In genomic region chr3:44318929-44319328, GRCh38 we compare ENCODE assay signal across 19 cellular contexts. TPM values are rescaled to one million over a fixed set of nuclear protein-coding genes. Genes with fewer than 3 reads are reported as not detected.
DNase-seq lines count a peak whose midpoint lies in the region; ATAC-seq and TF ChIP-seq lines count a peak whose summit lies in the region.
"Had no signal": no experiment of that assay in that cellular context is flagged by ENCODE, and none has a peak within 500 bp of the region (broad histone marks: within the 10 kb centered on the region; RNA-seq: fewer than 3 reads in every experiment).

No MANE protein-coding gene starts in this region.

- no TSS peak for BruUV-seq in Calu3 (replicated peaks; lab: Mats Ljungman, UMichigan)

- H3K79me2 ChIP-seq in GM23338 (replicated peaks; ENCODE audit: insufficient read depth), result no peaks in the 10 kb centered on the region

- peak overlapping the region; percentile 18; the same call in 1 of the 2 replicates for H3K27ac Mint-ChIP-seq in GM23338
- no peak overlapping the region for H3K27ac Mint-ChIP-seq in Calu3 (ENCODE audit: unreplicated experiment)
- no peak overlapping the region for H3K27ac Mint-ChIP-seq in stimulated activated memory B cell treated with anti-CD40 and anti-IgM and Interleukin-4, amounts not matched to agents 10 μg/mL and 1 μg/mL and 100 μg/mL, for 72 hours
- H3K27ac Mint-ChIP-seq: naive thymus-derived CD8-positive, alpha-beta T cell had no signal

- H3F3A ChIP-seq in GM23338 (replicated peaks; ENCODE audit: low read depth), result no peaks in the 10 kb centered on the region

- H3K4me3 Mint-ChIP-seq in GM23338 (no peak overlapping the region), Calu3 (ENCODE audit: low read depth, unreplicated experiment) (no peak overlapping the region)
- no peak overlapping the region for H3K4me3 Mint-ChIP-seq in stimulated activated memory B cell treated with anti-CD40 and anti-IgM and Interleukin-4, amounts not matched to agents 10 μg/mL and 1 μg/mL and 100 μg/mL, for 72 hours
- H3K4me3 Mint-ChIP-seq: naive thymus-derived CD8-positive, alpha-beta T cell had no signal

- H3K4me1 ChIP-seq in BE2C (no peaks in the 10 kb centered on the region), GM23338 (ENCODE audit: insufficient read depth) (no peaks in the 10 kb centered on the region)
- H3K4me1 ChIP-seq: ascending aorta, lower lobe of right lung had no signal

- intact Hi-C loops in Calu3 (cut with micrococcal nuclease; ENCODE audit: unreplicated experiment), result no loop called here

- H3K27me3 Mint-ChIP-seq in GM23338 (ENCODE audit: insufficient read depth, low read depth, poor library complexity) (peaks cover 2% of the 10 kb centered on the region), Calu3 (ENCODE audit: unreplicated experiment) (no peaks in the 10 kb centered on the region)
- peaks cover 26% of the 10 kb centered on the region for H3K27me3 Mint-ChIP-seq in stimulated activated memory B cell treated with anti-CD40 and anti-IgM and Interleukin-4, amounts not matched to agents 10 μg/mL and 1 μg/mL and 100 μg/mL, for 72 hours

- DNase-seq in BE2C (peak; percentile 4), GM23338 (ENCODE audit: low spot score) (peak; percentile 75), NOMO-1 (lab: John Stamatoyannopoulos, UW; ENCODE audit: unreplicated experiment in 2 of 2) (peak; percentile 16 to 23), epithelial cell of proximal tubule (ENCODE audit: low read depth) (no peak), glomerular visceral epithelial cell (ENCODE audit: extremely low spot score) (no peak), Calu3 (no peak)
- DNase-seq: activated CD4-positive, alpha-beta T cell treated with anti-CD3 and anti-CD28 coated beads, Interleukin-2, amount 50 U/mL, for 48 hours; cortex of kidney; lower lobe of right lung; naive thymus-derived CD8-positive, alpha-beta T cell; NCI-H226; RPMI8226; substantia nigra; T1000 had no signal

- no peak overlapping the region for H2AFZ ChIP-seq in GM23338

- no peaks in the 10 kb centered on the region for H3K9me2 ChIP-seq in GM23338 (ENCODE audit: insufficient read depth)

- H3K9me3 ChIP-seq in BE2C, result no peaks in the 10 kb centered on the region
- H3K9me3 ChIP-seq: ascending aorta, lower lobe of right lung had no signal

- CTCF ChIA-PET in Calu3 (lab: Charles Lee), result no interaction called here

- H3K4me3 ChIP-seq in BE2C (ENCODE audit: low read depth, low read length) (no peak overlapping the region), GM23338 (no peak overlapping the region), epithelial cell of proximal tubule (ENCODE audit: low read depth, low read length) (no peak overlapping the region)
- H3K4me3 ChIP-seq: ascending aorta, GM12878, lower lobe of right lung had no signal

- ATAC-seq in GM23338 (peak; percentile 98), HG03196 (IDR thresholded peaks at IDR 0.05; ENCODE audit: unreplicated experiment) (no peak)
- ATAC-seq in stimulated activated memory B cell treated with anti-CD40 and anti-IgM and Interleukin-4, amounts not matched to agents 10 μg/mL and 1 μg/mL and 100 μg/mL, for 72 hours, result no peak
- ATAC-seq: esophagus mucosa; GM12878; lower lobe of right lung; naive thymus-derived CD8-positive, alpha-beta T cell had no signal

- peaks cover 4% of the 10 kb centered on the region; the same call in 2 of the 3 replicates for H3K4me1 Mint-ChIP-seq in GM23338
- H3K4me1 Mint-ChIP-seq in Calu3 (ENCODE audit: low read depth, unreplicated experiment), result no peaks in the 10 kb centered on the region
- H3K4me1 Mint-ChIP-seq in stimulated activated memory B cell treated with anti-CD40 and anti-IgM and Interleukin-4, amounts not matched to agents 10 μg/mL and 1 μg/mL and 100 μg/mL, for 72 hours, result no peaks in the 10 kb centered on the region

- TF ChIP-seq CTCF in BE2C (IDR thresholded peaks at IDR 0.05; ENCODE audit: low read depth, low read length) (peak; percentile 9; the same call in 1 of the 2 replicates), GM23338 (conservative IDR thresholded peaks at IDR 0.05; ENCODE audit: low read depth in 2 of 2) (peak; percentile 51 to 78), epithelial cell of proximal tubule (conservative IDR thresholded peaks at IDR 0.05; ENCODE audit: low read depth, low read length) (peak; percentile 32), Calu3 (IDR thresholded peaks at IDR 0.05; ENCODE audit: unreplicated experiment) (no peak)

- no peak overlapping the region for H3K4me2 ChIP-seq in GM23338

- H3K36me3 ChIP-seq in BE2C (no peaks in the 10 kb centered on the region), GM23338 (ENCODE audit: insufficient read depth) (no peaks in the 10 kb centered on the region)
- H3K36me3 ChIP-seq: ascending aorta, lower lobe of right lung had no signal

- H3K9me3 Mint-ChIP-seq in GM23338, result no peaks in the 10 kb centered on the region
- peaks cover 3% of the 10 kb centered on the region for H3K9me3 Mint-ChIP-seq in Calu3 (ENCODE audit: low read depth, unreplicated experiment)
- H3K9me3 Mint-ChIP-seq in stimulated activated memory B cell treated with anti-CD40 and anti-IgM and Interleukin-4, amounts not matched to agents 10 μg/mL and 1 μg/mL and 100 μg/mL, for 72 hours, result no peaks in the 10 kb centered on the region
- H3K9me3 Mint-ChIP-seq: naive thymus-derived CD8-positive, alpha-beta T cell had no signal

- H3K36me3 Mint-ChIP-seq in GM23338 (ENCODE audit: low read depth) (no peaks in the 10 kb centered on the region), Calu3 (ENCODE audit: insufficient read depth, unreplicated experiment) (no peaks in the 10 kb centered on the region)
- H3K36me3 Mint-ChIP-seq in stimulated activated memory B cell treated with anti-CD40 and anti-IgM and Interleukin-4, amounts not matched to agents 10 μg/mL and 1 μg/mL and 100 μg/mL, for 72 hours, result no peaks in the 10 kb centered on the region
- H3K36me3 Mint-ChIP-seq: naive thymus-derived CD8-positive, alpha-beta T cell had no signal

- H3K27ac ChIP-seq in GM23338 (ENCODE audit: low read depth), result no peak overlapping the region
- H3K27ac ChIP-seq: ascending aorta, lower lobe of right lung had no signal

- H3K27me3 ChIP-seq in BE2C, result no peaks in the 10 kb centered on the region
- H3K27me3 ChIP-seq in GM23338 (ENCODE audit: insufficient read depth), result no peaks in the 10 kb centered on the region
- H3K27me3 ChIP-seq: ascending aorta had no signal

- H4K20me1 ChIP-seq in GM23338 (replicated peaks; ENCODE audit: insufficient read depth), result no peaks in the 10 kb centered on the region

TF ChIP-seq in GM23338, 12 proteins besides CTCF, POLR2A, EP300 and RAD21 (continues in another document):
- TF ChIP-seq NANOG (IDR thresholded peaks at IDR 0.05; ENCODE audit: borderline replicate concordance) (no peak), ZNF331 (CRISPR knock-in tag; IDR thresholded peaks at IDR 0.05; ENCODE audit: low read depth) (no peak), STAT1 (IDR thresholded peaks at IDR 0.05; ENCODE audit: unreplicated experiment) (no peak), ETS1 (IDR thresholded peaks at IDR 0.05) (no peak), JUNB (IDR thresholded peaks at IDR 0.05; ENCODE audit: unreplicated experiment) (no peak), ZNF114 (CRISPR knock-in tag; IDR thresholded peaks at IDR 0.05) (no peak), EZH2 (IDR thresholded peaks at IDR 0.05; ENCODE audit: low read depth, unreplicated experiment) (no peak), REST (IDR thresholded peaks at IDR 0.05; ENCODE audit: unreplicated experiment) (no peak), POLR2AphosphoS5 (IDR thresholded peaks at IDR 0.05; ENCODE audit: low read depth) (no peak), EZH2phosphoT487 (IDR thresholded peaks at IDR 0.05; ENCODE audit: unreplicated experiment) (no peak)

RNA-seq across cellular contexts. Expression of gene TCAIM, which starts 19.6 kb away (rescaled TPM):
- 6.7 TPM for polyA plus RNA-seq in BE2C (2012; ENCODE audit: insufficient read depth, insufficient read length, low read depth)
- total RNA-seq in GM23338 (2014; rRNA removed; shearing (Covaris generic)), result 26.0 and 35.0 TPM in 2 replicates
- polyA plus RNA-seq in GM23338 (2016; fragmentation: Nextera tagmentation; extraction: Ambion mirVana), result 9.8 and 10.3 TPM in 2 replicates
- total RNA-seq in epithelial cell of proximal tubule (20.9 and 25.0 TPM in 2 replicates), Calu3 (2022) (24.3 and 24.9 TPM in 2 replicates)

Comparison
In these comparisons a context has a peak if more than half of its experiments do, and no peak if none do; other contexts are left out.
1. DNase-seq: peak in BE2C (single experiment), GM23338 (single experiment) and NOMO-1 (2 of 2); none in epithelial cell of proximal tubule (single experiment), glomerular visceral epithelial cell (single experiment) and Calu3 (single experiment).